ENCODE assay signal across 8 cellular contexts in genomic region chr6:31356216-31356945, GRCh38. TPM values are rescaled to one million over a fixed set of nuclear protein-coding genes. Genes with fewer than 3 reads are reported as not detected.
A peak's percentile ranks its signal among the peaks of the same experiment; 100 is the strongest.
DNase-seq lines count a peak whose midpoint lies in the region; ATAC-seq and TF ChIP-seq lines count a peak whose summit lies in the region.

No MANE protein-coding gene starts in this region.

- TF ChIP-seq CTCF in cardiac fibroblast (IDR thresholded peaks at IDR 0.05; ENCODE audit: low read depth, low read length) = no peak
- TF ChIP-seq CTCF in lower leg skin (IDR thresholded peaks at IDR 0.05) = no peak
- TF ChIP-seq CTCF in stomach (IDR thresholded peaks at IDR 0.05) = no peak

- H3K27ac ChIP-seq in BLaER1 = peak overlapping the region; percentile 92
- H3K27ac ChIP-seq in stomach = peak overlapping the region; percentile 75 to 94 (median 87)

- H3K9ac ChIP-seq in BLaER1 = peak overlapping the region; percentile 91

- H3K4me1 ChIP-seq in BLaER1 = peaks cover 27% of the 10 kb centered on the region
- H3K4me1 ChIP-seq in stomach = peaks cover 6 to 29% (median 16%) of the 10 kb centered on the region in 4 donors

- peaks cover 7% of the 10 kb centered on the region; the same call in 1 of the 2 replicates for H3K27me3 ChIP-seq in BLaER1
- no peaks in the 10 kb centered on the region for H3K27me3 ChIP-seq in stomach

- H3K4me2 ChIP-seq in BLaER1 = peak overlapping the region; percentile 91

- H3K36me3 ChIP-seq in BLaER1 = peaks cover 26% of the 10 kb centered on the region
- peaks cover 6 to 27% (median 22%) of the 10 kb centered on the region in 4 donors for H3K36me3 ChIP-seq in stomach

- intact Hi-C loops in lower leg skin (cut with DNase I; ENCODE audit: low total_unique reads) = loop anchor here (10.0 kb wide), 1 partner anchor 82 kb away; the partner anchor contains the start of gene HLA-C
- intact Hi-C loops in stomach (cut with DNase I; ENCODE audit: low total_unique reads) = no loop called here

- no peak for TF ChIP-seq EP300 in stomach (IDR thresholded peaks at IDR 0.05)

- TF ChIP-seq POLR2A in lower leg skin (IDR thresholded peaks at IDR 0.05) (no peak), stomach (IDR thresholded peaks at IDR 0.05) (no peak)

- H4K20me1 ChIP-seq in BLaER1 = peaks cover 41% of the 10 kb centered on the region

- 1% methylated on average over 36 of the region's 83 CpGs; no CpG with 5 or more reads in 1 of the 2 donors for WGBS in lower leg skin, 2 donors
- WGBS in stomach, 5 donors = 0 to 2% (median 1%) methylated on average over 26 to 72 of the region's 83 CpGs

- peak overlapping the region; percentile 80 for H3K4me3 ChIP-seq in BLaER1
- H3K4me3 ChIP-seq in cardiac fibroblast (replicated peaks in 1 of 2; ENCODE audit: low read depth in 2 of 2, low read length in 2 of 2) = peak overlapping the region; percentile 71 to 75
- peak overlapping the region; percentile 60 for H3K4me3 ChIP-seq in lower leg skin (ENCODE audit: low read depth, poor library complexity, severe bottlenecking)
- H3K4me3 ChIP-seq in stomach = peak overlapping the region; percentile 58 to 77 (median 61)

- H3K9me3 ChIP-seq in BLaER1 (no peaks in the 10 kb centered on the region), stomach (no peaks in the 10 kb centered on the region)

- ATAC-seq in GM21825 (IDR thresholded peaks at IDR 0.05; ENCODE audit: unreplicated experiment) = peak; percentile 14
- peak; percentile 54 for ATAC-seq in SK-N-SH treated with all-trans-retinoic acid at 6 μM for 48 hours
- ATAC-seq in HG03025 (IDR thresholded peaks at IDR 0.05; ENCODE audit: low FRiP score, unreplicated experiment) = no peak

- peak in 1 of 2 donors; percentile 36 for DNase-seq in cardiac fibroblast (ENCODE audit: low read depth in 2 of 2)
- DNase-seq in lower leg skin (ENCODE audit: low spot score in 2 of 2) = no peak
- peak; percentile 49 for DNase-seq in stomach
- DNase-seq in cerebellum (ENCODE audit: low spot score) = no peak

TF ChIP-seq in SK-N-SH treated with all-trans-retinoic acid at 6 μM for 48 hours, 23 proteins besides CTCF, POLR2A, EP300 and RAD21:
- no peak for TF ChIP-seq ZC3H10 (CRISPR knock-in tag; IDR thresholded peaks at IDR 0.05)
- no peak for TF ChIP-seq ZFP3 (CRISPR knock-in tag; IDR thresholded peaks at IDR 0.05)
- TF ChIP-seq ARNTL (CRISPR knock-in tag; IDR thresholded peaks at IDR 0.05; ENCODE audit: borderline replicate concordance, low read depth) = no peak
- TF ChIP-seq CSDC2 (CRISPR knock-in tag; IDR thresholded peaks at IDR 0.05) = no peak
- no peak for TF ChIP-seq ZNF565 (CRISPR knock-in tag; conservative IDR thresholded peaks at IDR 0.05; ENCODE audit: low read depth)

RNA-seq across cellular contexts. Expression of gene HLA-B, which starts 0.6 kb away (rescaled TPM):
- total RNA-seq in lower leg skin = 1,000 to 10,000 TPM; 1,061 to 2,090 (median 1,325) TPM
- 1,000 to 10,000 TPM in 3 of 5 donors, 100 to 1,000 TPM in 2; 134 to 1,907 (median 1,119) TPM for total RNA-seq in stomach
- 100 to 1,000 TPM; 302 to 830 (median 436) TPM for polyA plus RNA-seq in stomach
- total RNA-seq in cerebellum = 20.9 TPM

RNA-seq across cellular contexts. Expression of gene MICA, which starts 47.0 kb away (rescaled TPM):
- total RNA-seq in lower leg skin = 10 to 100 TPM in 3 of 4 donors, 1 to 10 TPM in 1; 7.7 to 21.7 (median 13.9) TPM
- total RNA-seq in stomach = 10 to 100 TPM in 3 of 5 donors, 1 to 10 TPM in 2; 2.0 to 13.4 (median 11.1) TPM
- polyA plus RNA-seq in stomach = 10 to 100 TPM in 2 of 3 donors, 1 to 10 TPM in 1; 9.9 to 13.6 (median 13.1) TPM
- total RNA-seq in cerebellum = 2.7 TPM
